20 cellular contexts compared by ENCODE assay signal in the genomic region with DNA sequence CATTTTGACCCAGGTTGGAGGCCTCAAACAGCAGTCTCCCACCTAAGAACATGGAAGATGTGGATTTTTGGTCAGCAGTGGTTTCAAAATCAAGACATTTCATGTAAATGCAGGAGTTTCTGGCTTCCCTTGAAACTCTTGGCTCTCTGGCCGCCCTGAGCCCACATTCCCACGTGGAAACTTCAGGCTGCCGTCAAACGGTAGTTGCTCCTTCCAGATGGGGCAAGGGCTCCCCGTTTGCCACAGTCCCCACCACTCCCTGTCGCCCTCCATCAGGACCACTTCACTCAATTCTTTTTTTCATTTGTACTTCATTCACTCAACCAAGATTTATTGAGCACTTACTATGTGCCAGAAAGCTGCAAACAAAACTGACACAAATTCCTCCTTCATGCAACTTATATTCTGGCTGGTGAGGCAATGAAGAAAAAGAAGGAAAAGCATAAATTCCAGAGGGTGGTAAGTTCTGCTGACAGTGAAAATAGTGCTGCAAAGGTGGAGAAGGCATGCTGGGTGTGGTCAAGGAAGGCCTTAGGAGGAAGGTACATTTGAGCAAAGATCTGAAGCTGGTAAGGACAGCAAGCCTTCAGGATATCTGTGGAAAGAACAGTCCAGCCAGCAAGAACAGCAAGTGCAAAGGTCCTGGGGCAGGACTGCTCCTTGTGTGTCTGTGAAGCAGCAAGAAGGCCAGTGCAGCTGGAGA.
DNase-seq lines count a peak whose midpoint lies in the region; ATAC-seq, FAIRE-seq and TF ChIP-seq lines count a peak whose summit lies in the region.
"Had no signal": no experiment of that assay in that cellular context is flagged by ENCODE, and none has a peak within 500 bp of the region (broad histone marks: within the 10 kb centered on the region; RNA-seq: fewer than 3 reads in every experiment).

No MANE protein-coding gene starts in this region.

- POLR2A ChIA-PET in A549 (lab: Yijun Ruan, JAX) (no interaction called here), HepG2 (lab: Yijun Ruan, JAX) (interaction anchor here (0.9 to 1.1 kb wide), 3 partner anchors 8 to 42 kb away, joined by 3 to 4 read pairs (median 3); no protein-coding TSS in a partner anchor)

- WGBS in A549 (ENCODE audit: missing lambda C conversion rate): 96% methylated on average over 6 of the region's 6 CpGs
- 72% methylated on average over 6 of the region's 6 CpGs for WGBS in HepG2 (ENCODE audit: low lambda C conversion rate)

- peak overlapping the region; percentile 67 for H2AFZ ChIP-seq in HepG2 (ENCODE audit: low read length)

- in situ Hi-C loops in HepG2 (cut with HindIII; ENCODE audit: extremely low pct_ligation_motif_present, low pct_unique_long_range_greater_than_20kb): no loop called here

- H3K9me3 ChIP-seq in A549: no peaks in the 10 kb centered on the region
- no peaks in the 10 kb centered on the region for H3K9me3 ChIP-seq in SK-N-MC (ENCODE audit: low read depth, low read length)
- no peaks in the 10 kb centered on the region for H3K9me3 ChIP-seq in HepG2 (ENCODE audit: low read length)
- no peaks in the 10 kb centered on the region for H3K9me3 ChIP-seq in WERI-Rb-1 (ENCODE audit: severe bottlenecking)

- peak overlapping the region; percentile 71 for H3K27ac Mint-ChIP-seq in progenitor cell of endocrine pancreas
- H3K27ac Mint-ChIP-seq: CD4-positive, alpha-beta T cell had no signal

- TF ChIP-seq EP300 in A549 (IDR thresholded peaks at IDR 0.05) (no peak), HepG2 (IDR thresholded peaks at IDR 0.05; ENCODE audit: low read depth in 2 of 2, low read length in 2 of 2) (no peak), HepG2 (CRISPR knock-in tag; IDR thresholded peaks at IDR 0.05; ENCODE audit: borderline replicate concordance) (no peak)

- TF ChIP-seq CTCF in A549 (IDR thresholded peaks at IDR 0.05) (no peak), HepG2 (CRISPR knock-in tag; IDR thresholded peaks at IDR 0.05) (no peak), progenitor cell of endocrine pancreas (IDR thresholded peaks at IDR 0.05; ENCODE audit: unreplicated experiment) (no peak), WERI-Rb-1 (IDR thresholded peaks at IDR 0.05; ENCODE audit: low read depth, low read length) (no peak)

- H3K9ac ChIP-seq in SK-N-MC (ENCODE audit: insufficient read length) (peak overlapping the region; percentile 19), HepG2 (ENCODE audit: insufficient read depth, low read depth, low read length) (peak overlapping the region; percentile 14; the same call in 1 of the 2 replicates)
- H3K9ac ChIP-seq: KMS-11 had no signal

- peaks cover 23% of the 10 kb centered on the region for H3K4me1 Mint-ChIP-seq in progenitor cell of endocrine pancreas (ENCODE audit: low read depth)

- no peak overlapping the region for H3K4me3 Mint-ChIP-seq in progenitor cell of endocrine pancreas (ENCODE audit: low read depth)
- H3K4me3 Mint-ChIP-seq: CD4-positive, alpha-beta T cell had no signal

- H3K4me3 ChIP-seq in A549 (no peak overlapping the region), SK-N-MC (no peak overlapping the region), HepG2 (replicated peaks in 1 of 3; ENCODE audit: insufficient read depth in 1 of 3, low read depth in 2 of 3, low read length in 3 of 3) (no peak overlapping the region; a peak in 1 of 6 replicates), WERI-Rb-1 (ENCODE audit: low read depth, low read length) (no peak overlapping the region)

- DNase-seq in A549 (ENCODE audit: low read depth in 1 of 2, low spot score in 1 of 2) (no peak), SK-N-MC (ENCODE audit: low read depth, low spot score) (no peak), HepG2 (ENCODE audit: low spot score) (no peak), progenitor cell of endocrine pancreas (ENCODE audit: low spot score, unreplicated experiment) (no peak), kidney tubule cell (ENCODE audit: low spot score) (no peak), hippocampal formation (lab: John Stamatoyannopoulos, UW) (no peak), WERI-Rb-1 (no peak)
- DNase-seq: CD4-positive, alpha-beta T cell; DMS79 treated with DMSO at 0.1 percent for 48 hours; GDM1; NCI-H1092 treated with DMSO at 0.1 percent for 48 hours; NCI-H1694 treated with DMSO at 0.1 percent for 48 hours; NCI-H774 had no signal

- FAIRE-seq in A549 (lab: Jason Lieb, UNC) (no peak), HepG2 (lab: Jason Lieb, UNC) (no peak)
- FAIRE-seq: A204.1, GM12892, GM19239 had no signal

- H3K9me3 Mint-ChIP-seq in progenitor cell of endocrine pancreas (ENCODE audit: low read depth): no peaks in the 10 kb centered on the region
- H3K9me3 Mint-ChIP-seq: CD4-positive, alpha-beta T cell had no signal

- H3K27me3 ChIP-seq in HepG2 (ENCODE audit: control insufficient read depth in 1 of 2, insufficient read depth in 2 of 2, low read length in 2 of 2) (no peaks in the 10 kb centered on the region; a peak in 1 of 5 replicates), WERI-Rb-1 (ENCODE audit: insufficient read depth, low read depth, severe bottlenecking) (no peaks in the 10 kb centered on the region)

- no TSS peak for BruUV-seq in HepG2 (replicated peaks; lab: Mats Ljungman, UMichigan)

- peaks cover 33% of the 10 kb centered on the region for H3K27me3 Mint-ChIP-seq in progenitor cell of endocrine pancreas

- H3K36me3 ChIP-seq in SK-N-MC (ENCODE audit: insufficient read depth, low read length) (no peaks in the 10 kb centered on the region), HepG2 (replicated peaks in 1 of 2; ENCODE audit: control insufficient read depth in 1 of 2, insufficient read depth in 2 of 2, low read length in 2 of 2) (no peaks in the 10 kb centered on the region), WERI-Rb-1 (no peaks in the 10 kb centered on the region)

- H3K79me2 ChIP-seq in HepG2 (ENCODE audit: insufficient read depth, low read length): no peaks in the 10 kb centered on the region

- H4K20me1 ChIP-seq in HepG2 (ENCODE audit: insufficient read depth, low read length): no peaks in the 10 kb centered on the region

- H3K36me3 Mint-ChIP-seq in progenitor cell of endocrine pancreas (ENCODE audit: insufficient read depth): no peaks in the 10 kb centered on the region

- no peak overlapping the region for H3K4me2 ChIP-seq in A549
- peak overlapping the region; percentile 51 for H3K4me2 ChIP-seq in HepG2 (ENCODE audit: low read depth, low read length)
- H3K4me2 ChIP-seq: KMS-11 had no signal

- ATAC-seq in A549: no peak
- no peak for ATAC-seq in HepG2
- no peak for ATAC-seq in HG03521 (IDR thresholded peaks at IDR 0.05; ENCODE audit: unreplicated experiment)
- ATAC-seq: Right ventricle myocardium inferior had no signal

- intact Hi-C loops in HepG2 (cut with micrococcal nuclease; ENCODE audit: unreplicated experiment): no loop called here

- H3K27ac ChIP-seq in A549 (peak overlapping the region; percentile 62 to 94; a peak in 5 of 6 replicates), SK-N-MC (peak overlapping the region; percentile 84), HepG2 (ENCODE audit: extremely low read length, insufficient read depth, low read length) (no peak overlapping the region), WERI-Rb-1 (no peak overlapping the region)
- H3K27ac ChIP-seq: HL-60, KMS-11 had no signal

- TF ChIP-seq POLR2A in A549 (IDR thresholded peaks at IDR 0.05; ENCODE audit: low read length) (no peak), HepG2 (IDR thresholded peaks at IDR 0.05; ENCODE audit: insufficient read depth in 1 of 2, low read depth in 2 of 2, low read length in 2 of 2) (no peak)

- CTCF ChIA-PET in A549 (lab: Yijun Ruan, JAX) (interaction anchor here (0.9 to 2.1 kb wide), 5 partner anchors 128 to 261 kb away, joined by 3 to 8 read pairs (median 3); a partner anchor contains a TSS), HepG2 (lab: Yijun Ruan, JAX; ENCODE audit: low intra/inter-chr PET ratio, low total read pairs) (no interaction called here)

- H3K4me1 ChIP-seq in A549 (peaks cover 45% of the 10 kb centered on the region), HepG2 (ENCODE audit: insufficient read depth, low read length) (peaks cover 79% of the 10 kb centered on the region)

- TF ChIP-seq RAD21 in A549 (conservative IDR thresholded peaks at IDR 0.05 in 1 of 2, IDR thresholded peaks at IDR 0.05 in 1 of 2) (no peak), HepG2 (CRISPR knock-in tag; IDR thresholded peaks at IDR 0.05) (no peak)

TF ChIP-seq in A549, 52 proteins besides CTCF, POLR2A, EP300 and RAD21:
- TF ChIP-seq, protein P1, sequence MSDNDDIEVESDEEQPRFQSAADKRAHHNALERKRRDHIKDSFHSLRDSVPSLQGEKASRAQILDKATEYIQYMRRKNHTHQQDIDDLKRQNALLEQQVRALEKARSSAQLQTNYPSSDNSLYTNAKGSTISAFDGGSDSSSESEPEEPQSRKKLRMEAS (IDR thresholded peaks at IDR 0.05): no peak
- TF ChIP-seq KDM1A (IDR thresholded peaks at IDR 0.05; ENCODE audit: low read depth): 0 out of 2 replicates have a peak, but pooled peaks have one; percentile 53
TF ChIP-seq in A549: peak in this region for 1.

TF ChIP-seq in HepG2, 621 proteins besides CTCF, POLR2A, EP300 and RAD21 (continues in another document):
- TF ChIP-seq ISX (CRISPR knock-in tag; conservative IDR thresholded peaks at IDR 0.05) (0 out of 2 replicates have a peak, but pooled peaks have one; percentile 44), ZNF775 (CRISPR knock-in tag; IDR thresholded peaks at IDR 0.05; ENCODE audit: borderline replicate concordance) (0 out of 2 replicates have a peak, but pooled peaks have one; percentile 34), GTF2F1 (IDR thresholded peaks at IDR 0.05; ENCODE audit: low read length) (no peak), HOXD1 (CRISPR knock-in tag; IDR thresholded peaks at IDR 0.05) (0 out of 2 replicates have a peak, but pooled peaks have one; percentile 24)
- TF ChIP-seq, protein P2, sequence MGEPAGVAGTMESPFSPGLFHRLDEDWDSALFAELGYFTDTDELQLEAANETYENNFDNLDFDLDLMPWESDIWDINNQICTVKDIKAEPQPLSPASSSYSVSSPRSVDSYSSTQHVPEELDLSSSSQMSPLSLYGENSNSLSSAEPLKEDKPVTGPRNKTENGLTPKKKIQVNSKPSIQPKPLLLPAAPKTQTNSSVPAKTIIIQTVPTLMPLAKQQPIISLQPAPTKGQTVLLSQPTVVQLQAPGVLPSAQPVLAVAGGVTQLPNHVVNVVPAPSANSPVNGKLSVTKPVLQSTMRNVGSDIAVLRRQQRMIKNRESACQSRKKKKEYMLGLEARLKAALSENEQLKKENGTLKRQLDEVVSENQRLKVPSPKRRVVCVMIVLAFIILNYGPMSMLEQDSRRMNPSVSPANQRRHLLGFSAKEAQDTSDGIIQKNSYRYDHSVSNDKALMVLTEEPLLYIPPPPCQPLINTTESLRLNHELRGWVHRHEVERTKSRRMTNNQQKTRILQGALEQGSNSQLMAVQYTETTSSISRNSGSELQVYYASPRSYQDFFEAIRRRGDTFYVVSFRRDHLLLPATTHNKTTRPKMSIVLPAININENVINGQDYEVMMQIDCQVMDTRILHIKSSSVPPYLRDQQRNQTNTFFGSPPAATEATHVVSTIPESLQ (CRISPR knock-in tag; conservative IDR thresholded peaks at IDR 0.05): no peak

Comparison
In these comparisons a context has a peak if more than half of its experiments do, and no peak if none do; other contexts are left out.
1. H3K27ac ChIP-seq: peak in A549 (2 of 2) and SK-N-MC (single experiment); none in HepG2 (single experiment) and WERI-Rb-1 (single experiment).